1 cellular context compared by ENCODE assay signal in genomic region chr22:23119492-23120414, GRCh38.
TF ChIP-seq lines count a peak whose summit lies in the region.

No MANE protein-coding gene starts in this region.

TF ChIP-seq in IMR-90, 13 proteins besides CTCF, POLR2A, EP300 and RAD21 (continued from another document):
- TF ChIP-seq RCOR1 (IDR thresholded peaks at IDR 0.05; ENCODE audit: insufficient replicate concordance, low read length) (no peak), RFX5 (IDR thresholded peaks at IDR 0.05; ENCODE audit: low read depth, low read length) (no peak), NFE2L2 (IDR thresholded peaks at IDR 0.05; ENCODE audit: low read depth, low read length) (no peak), CHD1 (IDR thresholded peaks at IDR 0.05; ENCODE audit: low read depth, low read length) (no peak), BHLHE40 (IDR thresholded peaks at IDR 0.05; ENCODE audit: low read depth, low read length) (no peak), USF2 (IDR thresholded peaks at IDR 0.05; ENCODE audit: low read depth, low read length) (no peak), CEBPB (IDR thresholded peaks at IDR 0.05; ENCODE audit: low read depth, low read length) (no peak), ELK1 (IDR thresholded peaks at IDR 0.05; ENCODE audit: borderline replicate concordance, low read depth, low read length) (no peak), SMC3 (IDR thresholded peaks at IDR 0.05; ENCODE audit: low read depth, low read length) (no peak), MXI1 (IDR thresholded peaks at IDR 0.05; ENCODE audit: borderline replicate concordance, low read depth, low read length) (no peak), MAZ (IDR thresholded peaks at IDR 0.05; ENCODE audit: borderline replicate concordance, low read depth, low read length) (no peak), MAFK (IDR thresholded peaks at IDR 0.05; ENCODE audit: low read depth, low read length) (no peak)
